ENCODE assay signal across 8 cellular contexts in genomic region chr22:50731811-50732624, GRCh38. TPM values are rescaled to one million over a fixed set of nuclear protein-coding genes. Genes with fewer than 3 reads are reported as not detected.
DNase-seq lines count a peak whose midpoint lies in the region; ATAC-seq and TF ChIP-seq lines count a peak whose summit lies in the region.

No MANE protein-coding gene starts in this region.

- ATAC-seq in WTC11 = peak; percentile 74
- peak; percentile 80 for ATAC-seq in left lobe of liver
- no peak for ATAC-seq in GM19397 (IDR thresholded peaks at IDR 0.05; ENCODE audit: unreplicated experiment)
- ATAC-seq in GM19395 (IDR thresholded peaks at IDR 0.05; ENCODE audit: unreplicated experiment) = no peak

- no peak overlapping the region; the same call in 1 of the 2 replicates for H3K4me3 Mint-ChIP-seq in WTC11

- peaks cover 61% of the 10 kb centered on the region for H3K27me3 Mint-ChIP-seq in WTC11 (ENCODE audit: low read depth)

- TF ChIP-seq CTCF in LNCaP clone FGC (IDR thresholded peaks at IDR 0.05; ENCODE audit: control insufficient read depth, extremely low read depth, insufficient read depth) (peak; percentile 92), WTC11 (IDR thresholded peaks at IDR 0.05) (peak; percentile 62), cardiac fibroblast (IDR thresholded peaks at IDR 0.05; ENCODE audit: low read depth, low read length) (peak; percentile 89)

- POLR2A ChIA-PET in WTC11 (lab: Charles Lee) = interaction anchor here (1.6 kb wide), 1 partner anchor 11 kb away, joined by 3 read pairs; no protein-coding TSS in a partner anchor

- H3K4me1 Mint-ChIP-seq in WTC11 = peaks cover 3% of the 10 kb centered on the region; the same call in 1 of the 2 replicates

- H3K27ac Mint-ChIP-seq in WTC11 = no peak overlapping the region

- CTCF ChIA-PET in WTC11 (lab: Charles Lee) = interaction anchor here (0.7 to 6.0 kb wide), 8 partner anchors 9 to 169 kb away, joined by 3 to 35 read pairs (median 4); partner anchors contain the start of gene SYCE3

- H3K4me3 ChIP-seq in LNCaP clone FGC (ENCODE audit: low read depth, low read length) = no peak overlapping the region
- H3K4me3 ChIP-seq in cardiac fibroblast (replicated peaks in 1 of 2; ENCODE audit: low read depth in 2 of 2, low read length in 2 of 2) = peak overlapping the region in 1 of 2 donors; percentile 10

- no peaks in the 10 kb centered on the region for H3K9me3 Mint-ChIP-seq in WTC11

- peak; percentile 91 for DNase-seq in D341Med (ENCODE audit: low spot score)
- peak; percentile 2 for DNase-seq in LNCaP clone FGC (ENCODE audit: low read depth)
- DNase-seq in WTC11 (ENCODE audit: low spot score) = peak; percentile 49
- DNase-seq in cardiac fibroblast (ENCODE audit: low read depth in 2 of 2) = peak; percentile 50 to 54
- DNase-seq in left lobe of liver (ENCODE audit: low spot score) = peak; percentile 57
- peak; percentile 17 for DNase-seq in stimulated activated CD8-positive, alpha-beta memory T cell treated with anti-CD3 and anti-CD28 coated beads, Interleukin-12 subunit alpha, Interleukin-12 subunit beta, amount 100 ng/mL, for 24 hours (ENCODE audit: extremely low read depth)

- H3K36me3 Mint-ChIP-seq in WTC11 = no peaks in the 10 kb centered on the region

TF ChIP-seq in WTC11, 78 proteins besides CTCF, POLR2A, EP300 and RAD21:
- TF ChIP-seq SMAD4 (CRISPR knock-in tag; IDR thresholded peaks at IDR 0.05) = no peak
- TF ChIP-seq ZNF281 (CRISPR knock-in tag; IDR thresholded peaks at IDR 0.05) = no peak
- peak; percentile 38 for TF ChIP-seq USF2 (CRISPR knock-in tag; IDR thresholded peaks at IDR 0.05)
- peak; percentile 42; the same call in 1 of the 2 replicates for TF ChIP-seq ZNF423 (CRISPR knock-in tag; IDR thresholded peaks at IDR 0.05)
- TF ChIP-seq RELA (CRISPR knock-in tag; IDR thresholded peaks at IDR 0.05; ENCODE audit: borderline replicate concordance) = no peak
- no peak for TF ChIP-seq SOX15 (CRISPR knock-in tag; IDR thresholded peaks at IDR 0.05)
- TF ChIP-seq NR2C2 (CRISPR knock-in tag; IDR thresholded peaks at IDR 0.05) = no peak
- TF ChIP-seq MAX (CRISPR knock-in tag; IDR thresholded peaks at IDR 0.05) = peak; percentile 73
- TF ChIP-seq ERG (CRISPR knock-in tag; IDR thresholded peaks at IDR 0.05) = 0 out of 2 replicates have a peak, but pooled peaks have one; percentile 42

RNA-seq across cellular contexts. Expression of gene ACR, which starts 6.0 kb away (rescaled TPM):
- total RNA-seq in WTC11 (2021) = 0.18 to 0.55 TPM (median 0.46 TPM) in 3 replicates
- total RNA-seq in left lobe of liver = 0.83 TPM

RNA-seq across cellular contexts. Expression of gene RABL2B, which starts 51.4 kb away (rescaled TPM):
- total RNA-seq in WTC11 (2021) (22.4 to 24.0 TPM (median 23.2 TPM) in 3 replicates), left lobe of liver (11.1 TPM)

RNA-seq across cellular contexts. Expression of gene SHANK3, which starts 59.4 kb away (rescaled TPM):
- total RNA-seq in WTC11 (2021) (9.6 to 10.5 TPM (median 9.7 TPM) in 3 replicates), left lobe of liver (22.8 TPM)

Comparison
In these comparisons a context has a peak if more than half of its experiments do, and no peak if none do; other contexts are left out.
1. DNase-seq: peak in every context shown above with its lines; median percentile 91 in D341Med; 57 in left lobe of liver; 52 in cardiac fibroblast; 49 in WTC11; 17 in stimulated activated CD8-positive, alpha-beta memory T cell treated with anti-CD3 and anti-CD28 coated beads, Interleukin-12 subunit alpha, Interleukin-12 subunit beta, amount 100 ng/mL, for 24 hours; 2 in LNCaP clone FGC.
2. ATAC-seq: peak in WTC11 (single experiment) and left lobe of liver (single experiment); none in GM19397 (single experiment) and GM19395 (single experiment).
3. Peak in every context shown above with its lines, with median percentiles within 50 percentile points of each other: CTCF ChIP-seq.